32 cellular contexts compared by ENCODE assay signal in genomic region chr6:149876241-149876933, GRCh38. TPM values are rescaled to one million over a fixed set of nuclear protein-coding genes. Genes with fewer than 3 reads are reported as not detected.
"Had no signal": no experiment of that assay in that cellular context is flagged by ENCODE, and none has a peak within 500 bp of the region (broad histone marks: within the 10 kb centered on the region; RNA-seq: fewer than 3 reads in every experiment).

No MANE protein-coding gene starts in this region.

- DNase-seq: activated B cell treated with CpG ODN at 0.5 μM for 24 hours; activated CD4-positive, alpha-beta memory T cell treated with anti-CD3 and anti-CD28 coated beads for 36 hours; activated CD4-positive, alpha-beta T cell treated with anti-CD3 and anti-CD28 coated beads for 4 hours; activated CD4-positive, alpha-beta T cell treated with anti-CD3 and anti-CD28 coated beads, Interleukin-2, amount 50 U/mL, for 1 hour; activated CD4-positive, CD25-positive, alpha-beta regulatory T cell treated with anti-CD3 and anti-CD28 coated beads, Interleukin-2, amount 50 U/mL, for 72 hours; activated CD8-positive, alpha-beta memory T cell treated with anti-CD3 and anti-CD28 coated beads, Interleukin-2, amount 50 U/mL, for 4 hours; activated gamma-delta T cell treated with Interleukin-2 at 50 U/mL for 16 hours; activated naive CD4-positive, alpha-beta T cell treated with anti-CD3 and anti-CD28 coated beads for 36 hours; activated T-cell treated with anti-CD3 and anti-CD28 coated beads for 4 hours; activated T-cell treated with anti-CD3 and anti-CD28 coated beads, Interleukin-2, amount 50 U/mL, for 4 hours; adrenal gland; caudate nucleus; Kasumi-1; MG63; NCI-H1048; NCI-H1105 treated with DMSO at 0.1 percent for 48 hours; NCI-H1436 treated with DMSO at 0.1 percent for 48 hours; NCI-H1694 treated with DMSO at 0.1 percent for 48 hours; NCI-H2029; NCI-H345; NCI-H524 treated with DMSO at 0.1 percent for 48 hours; SHP77; SK-N-SH; SW 1271; T-helper 1 cell; T-helper 2 cell; T-helper 9 cell had no signal

- H3K36me3 ChIP-seq: adrenal gland, MG63, SJSA1 had no signal

- H3K9ac ChIP-seq: SK-N-SH had no signal

- ATAC-seq: activated naive CD4-positive, alpha-beta T cell treated with anti-CD3 and anti-CD28 coated beads, Interleukin-2, amount 50 U/mL, for 72 hours; activated T-cell treated with anti-CD3 and anti-CD28 coated beads, Interleukin-2, amount 50 U/mL, for 4 hours; Panc1 had no signal

- H3K9me3 ChIP-seq: adrenal gland, SJSA1, SK-N-SH had no signal

- H3K4me2 ChIP-seq: SK-N-SH had no signal

- H3K27me3 ChIP-seq: adrenal gland, MG63, SJSA1 had no signal

- H3K27ac ChIP-seq: adrenal gland, SJSA1, VCaP had no signal

- H3K4me3 ChIP-seq: adrenal gland, MG63, SJSA1 had no signal

- H3K4me1 ChIP-seq: adrenal gland, SJSA1 had no signal

RNA-seq across cellular contexts. Expression of gene RAET1E, which starts 21.5 kb away (rescaled TPM):
- total RNA-seq: activated B cell treated with CpG ODN at 0.5 μM for 24 hours; activated CD4-positive, alpha-beta memory T cell treated with anti-CD3 and anti-CD28 coated beads for 36 hours; activated naive CD4-positive, alpha-beta T cell treated with anti-CD3 and anti-CD28 coated beads for 36 hours; activated T-cell treated with anti-CD3 and anti-CD28 coated beads, Interleukin-2, amount 50 U/mL, for 4 hours; activated T-helper 1 cell treated with anti-CD3 and anti-CD28 coated beads, Interleukin-12 subunit alpha, Interleukin-12 subunit beta, Interleukin-2, Interleukin-4 antibody, amounts not matched to agents 30 ng/mL and 10 ng/mL and 1 ng/mL, durations not matched to agents 14 hours and 24 hours and 36 hours; SJSA1 had no signal

RNA-seq across cellular contexts. Expression of gene RAET1G, which starts 46.5 kb away (rescaled TPM):
- total RNA-seq: activated B cell treated with CpG ODN at 0.5 μM for 24 hours; activated CD4-positive, alpha-beta memory T cell treated with anti-CD3 and anti-CD28 coated beads for 36 hours; activated naive CD4-positive, alpha-beta T cell treated with anti-CD3 and anti-CD28 coated beads for 36 hours; activated naive CD4-positive, alpha-beta T cell treated with anti-CD3 and anti-CD28 coated beads, Interleukin-2, amount 50 U/mL, for 72 hours; activated T-cell treated with anti-CD3 and anti-CD28 coated beads, Interleukin-2, amount 50 U/mL, for 4 hours had no signal
